24 cellular contexts compared by ENCODE assay signal in the genomic region with DNA sequence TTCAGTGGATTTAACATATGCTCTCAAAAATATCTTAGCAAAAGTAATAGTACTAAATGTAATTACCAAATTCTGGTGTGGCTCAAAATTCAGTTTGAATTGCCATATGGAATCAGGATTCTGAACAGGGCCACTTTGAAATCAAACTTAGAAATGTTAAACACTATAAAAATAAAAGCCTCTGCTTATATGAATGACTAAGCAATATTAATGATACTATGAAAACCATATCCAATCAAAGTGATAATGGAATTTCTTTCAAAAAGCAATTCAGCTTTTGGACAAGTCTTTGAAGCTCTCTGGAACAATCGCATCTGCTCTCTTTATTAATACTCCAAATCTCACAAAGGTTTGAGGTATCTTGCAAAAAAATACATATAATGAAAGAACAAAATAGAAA.
"Had no signal": no experiment of that assay in that cellular context is flagged by ENCODE, and none has a peak within 500 bp of the region (broad histone marks: within the 10 kb centered on the region; RNA-seq: fewer than 3 reads in every experiment).

No MANE protein-coding gene starts in this region.

- DNase-seq: colonic mucosa; cortex of kidney; effector CD8-positive, alpha-beta T cell; effector memory CD8-positive, alpha-beta T cell; endodermal cell; erythroblast; esophagus squamous epithelium; foreskin fibroblast; foreskin melanocyte; gastrocnemius medialis; glutamatergic neuron; head of caudate nucleus; heart right ventricle; hippocampal formation; left cardiac atrium; left lung; left ventricle myocardium superior; lower lobe of right lung; mesenchymal stem cell had no signal

- FAIRE-seq: endometrium, islet of Langerhans, keratinocyte had no signal

- H3K4me3 ChIP-seq: colonic mucosa, esophagus squamous epithelium, gastrocnemius medialis, heart right ventricle, left lung, lower lobe of right lung had no signal

- H3K27me3 ChIP-seq: colonic mucosa, esophagus squamous epithelium, gastrocnemius medialis, heart right ventricle, left lung had no signal

- H3K9me3 ChIP-seq: colonic mucosa, esophagus squamous epithelium, gastrocnemius medialis, heart right ventricle, left lung, lower lobe of right lung had no signal

- H3K27ac ChIP-seq: colonic mucosa, epithelial cell of prostate, esophagus squamous epithelium, gastrocnemius medialis, heart right ventricle, left lung, lower lobe of right lung had no signal

- H3K36me3 ChIP-seq: colonic mucosa, gastrocnemius medialis had no signal

- H3K4me1 ChIP-seq: colonic mucosa, esophagus squamous epithelium, gastrocnemius medialis, heart right ventricle, left lung, lower lobe of right lung had no signal

- ATAC-seq: effector memory CD8-positive, alpha-beta T cell; esophagus mucosa; gastrocnemius medialis; heart right ventricle; left cardiac atrium; left lung; left ventricle myocardium superior; lower lobe of right lung had no signal
